In the genomic region with DNA sequence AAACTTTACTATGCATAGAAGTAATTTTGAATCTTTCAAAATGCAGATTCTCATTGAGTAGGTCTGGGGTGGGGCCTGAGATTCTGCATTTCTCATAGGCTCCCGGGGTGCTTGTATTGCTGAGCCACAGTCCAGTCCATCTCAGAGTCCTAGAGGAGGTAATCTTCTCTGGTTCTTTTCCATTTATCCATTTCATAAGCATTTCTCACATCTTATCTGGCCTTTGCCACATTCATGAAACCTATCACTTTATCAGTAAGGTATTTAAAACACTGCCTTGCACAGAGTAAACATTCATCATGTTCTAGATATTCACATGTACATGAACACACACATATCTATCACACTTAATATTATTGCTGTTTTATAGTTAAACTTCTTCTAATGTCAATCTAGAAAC, we compare ENCODE assay signal across 1 cellular context.
TF ChIP-seq lines count a peak whose summit lies in the region.

No MANE protein-coding gene starts in this region.

TF ChIP-seq in SK-N-SH treated with all-trans-retinoic acid at 6 μM for 48 hours, 23 proteins besides CTCF, POLR2A, EP300 and RAD21 (continued from another document):
- TF ChIP-seq TOX (CRISPR knock-in tag; IDR thresholded peaks at IDR 0.05; ENCODE audit: borderline replicate concordance) (no peak), CSDC2 (CRISPR knock-in tag; IDR thresholded peaks at IDR 0.05) (no peak), TSHZ2 (CRISPR knock-in tag; IDR thresholded peaks at IDR 0.05) (no peak), ARNTL (CRISPR knock-in tag; IDR thresholded peaks at IDR 0.05; ENCODE audit: borderline replicate concordance, low read depth) (no peak), ZNF565 (CRISPR knock-in tag; conservative IDR thresholded peaks at IDR 0.05; ENCODE audit: low read depth) (no peak), POU6F1 (CRISPR knock-in tag; IDR thresholded peaks at IDR 0.05; ENCODE audit: borderline replicate concordance, low read depth) (no peak), TCF4 (CRISPR knock-in tag; IDR thresholded peaks at IDR 0.05; ENCODE audit: borderline replicate concordance) (no peak), ZNF70 (CRISPR knock-in tag; IDR thresholded peaks at IDR 0.05) (no peak), SNAI2 (CRISPR knock-in tag; IDR thresholded peaks at IDR 0.05) (no peak), ESRRG (CRISPR knock-in tag; IDR thresholded peaks at IDR 0.05) (no peak), RARB (CRISPR knock-in tag; IDR thresholded peaks at IDR 0.05) (no peak), PPARA (CRISPR knock-in tag; IDR thresholded peaks at IDR 0.05; ENCODE audit: borderline replicate concordance) (no peak), ZC3H10 (CRISPR knock-in tag; IDR thresholded peaks at IDR 0.05) (no peak)
